In the genomic region with DNA sequence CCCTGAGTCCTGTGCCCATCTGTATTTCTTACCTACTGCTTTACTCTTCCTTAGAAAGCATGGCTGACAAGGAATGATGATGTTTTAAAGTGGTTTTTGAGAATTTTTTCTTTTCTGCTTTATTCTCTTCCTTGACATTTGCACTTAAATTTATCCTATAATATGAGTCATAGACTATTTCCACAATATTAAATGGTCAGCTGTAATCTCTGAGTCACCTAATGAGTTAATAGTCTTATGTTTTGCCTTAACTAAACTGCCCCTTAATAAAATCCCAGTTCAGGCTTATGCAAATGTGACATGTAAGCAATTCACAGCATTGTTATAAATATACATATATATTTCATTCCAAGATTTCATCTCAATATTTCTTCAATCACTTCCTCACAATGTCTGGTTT, we compare ENCODE assay signal across 26 cellular contexts. TPM values are rescaled to one million over a fixed set of nuclear protein-coding genes. Genes with fewer than 3 reads are reported as not detected.
DNase-seq lines count a peak whose midpoint lies in the region; TF ChIP-seq lines count a peak whose summit lies in the region.
"Had no signal": no experiment of that assay in that cellular context is flagged by ENCODE, and none has a peak within 500 bp of the region (broad histone marks: within the 10 kb centered on the region; RNA-seq: fewer than 3 reads in every experiment).

No MANE protein-coding gene starts in this region.

- peaks cover 57% of the 10 kb centered on the region for H3K4me1 Mint-ChIP-seq in mesothelial cell of epicardium

- no peaks in the 10 kb centered on the region for H3K4me1 ChIP-seq in OCI-LY7 (ENCODE audit: insufficient read depth, low read length, poor library complexity, severe bottlenecking)
- H3K4me1 ChIP-seq: BLaER1 had no signal

- no peaks in the 10 kb centered on the region for H3K27me3 Mint-ChIP-seq in mesothelial cell of epicardium (ENCODE audit: low read depth)

- no peaks in the 10 kb centered on the region for H3K79me2 ChIP-seq in OCI-LY7 (ENCODE audit: insufficient read depth, low read depth, low read length)

- no peaks in the 10 kb centered on the region for H3K9me3 Mint-ChIP-seq in mesothelial cell of epicardium

- no peak overlapping the region for H3K4me3 Mint-ChIP-seq in mesothelial cell of epicardium
- H3K4me3 Mint-ChIP-seq: activated CD8-positive, alpha-beta T cell treated with anti-CD3 and anti-CD28 coated beads, Interleukin-2, amount 10 ng/mL, durations not matched to agents 7 days and 5 days had no signal

- BruUV-seq in OCI-LY7 (replicated peaks; lab: Mats Ljungman, UMichigan): no TSS peak

- H3K27ac Mint-ChIP-seq in mesothelial cell of epicardium: peak overlapping the region; percentile 49
- H3K27ac Mint-ChIP-seq: activated CD8-positive, alpha-beta T cell treated with anti-CD3 and anti-CD28 coated beads, Interleukin-2, amount 10 ng/mL, durations not matched to agents 7 days and 5 days had no signal

- peak overlapping the region; percentile 22; the same call in 1 of the 2 replicates for H3K4me2 ChIP-seq in OCI-LY7 (ENCODE audit: low read length)
- H3K4me2 ChIP-seq: BLaER1 had no signal

- DNase-seq in EH (ENCODE audit: low read depth) (peak; percentile 64), OCI-LY7 (ENCODE audit: low spot score) (no peak), dermis blood vessel endothelial cell (peak; percentile 30), mesothelial cell of epicardium (ENCODE audit: low spot score in 2 of 2, unreplicated experiment in 2 of 2) (no peak), AG08395 (ENCODE audit: low spot score) (no peak), KG1 (lab: John Stamatoyannopoulos, UW) (no peak), SKM-1 (lab: John Stamatoyannopoulos, UW; ENCODE audit: unreplicated experiment) (no peak), activated gamma-delta T cell (lab: John Stamatoyannopoulos, UW) (no peak)
- DNase-seq: activated CD4-positive, CD25-positive, alpha-beta regulatory T cell; activated CD8-positive, alpha-beta T cell treated with anti-CD3 and anti-CD28 coated beads, Interleukin-2, amount 10 ng/mL, durations not matched to agents 7 days and 5 days; activated gamma-delta T cell treated with Interleukin-2 at 50 U/mL for 16 hours; COR-L47; DND-41; erythroblast; kidney glomerular epithelial cell; MG63; NCI-H1436; NCI-H2171 treated with DMSO at 0.1 percent for 48 hours; NCI-H524 treated with DMSO at 0.1 percent for 48 hours; occipital lobe; T1000; upper lobe of left lung had no signal

- H3K27ac ChIP-seq in OCI-LY7 (ENCODE audit: low read depth, low read length, poor library complexity, severe bottlenecking): no peak overlapping the region
- H3K27ac ChIP-seq: BLaER1, HL-60, right atrium auricular region, upper lobe of left lung had no signal

- H4K20me1 ChIP-seq in OCI-LY7 (ENCODE audit: insufficient read depth, low read length): no peaks in the 10 kb centered on the region
- H4K20me1 ChIP-seq: BLaER1 had no signal

- peaks cover 31% of the 10 kb centered on the region; the same call in 1 of the 2 replicates for H3K36me3 ChIP-seq in OCI-LY7 (ENCODE audit: insufficient read depth, low read length)
- H3K36me3 ChIP-seq: BLaER1, MG63 had no signal

- intact Hi-C loops in OCI-LY7 (cut with micrococcal nuclease; ENCODE audit: unreplicated experiment): no loop called here

- no peaks in the 10 kb centered on the region for H3K9me2 ChIP-seq in OCI-LY7 (ENCODE audit: insufficient read depth, low read length)

- no peak overlapping the region for H3K4me3 ChIP-seq in OCI-LY7 (ENCODE audit: low read depth, low read length, poor library complexity, severe bottlenecking)
- H3K4me3 ChIP-seq: BLaER1, lung, MG63, right atrium auricular region, upper lobe of left lung had no signal

- POLR2A ChIA-PET in OCI-LY7 (lab: Charles Lee): no interaction called here

- H3K9me3 ChIP-seq in OCI-LY7 (ENCODE audit: low read length): no peaks in the 10 kb centered on the region
- H3K9me3 ChIP-seq: BLaER1, MG63, right atrium auricular region, upper lobe of left lung had no signal

- H2AFZ ChIP-seq in OCI-LY7 (ENCODE audit: low read length): no peak overlapping the region

- peaks cover 55% of the 10 kb centered on the region for H3K36me3 Mint-ChIP-seq in mesothelial cell of epicardium

- CTCF ChIA-PET in OCI-LY7 (lab: Charles Lee; ENCODE audit: unreplicated experiment): no interaction called here

- TF ChIP-seq CTCF in OCI-LY7 (conservative IDR thresholded peaks at IDR 0.05; ENCODE audit: low read length): no peak
- TF ChIP-seq CTCF in mesothelial cell of epicardium (IDR thresholded peaks at IDR 0.05; ENCODE audit: unreplicated experiment): no peak

RNA-seq across cellular contexts. Expression of gene MEIS2, which starts 23.8 kb away (rescaled TPM):
- 31.7 and 35.8 TPM in 2 replicates for total RNA-seq in OCI-LY7 (2014; rRNA removed; shearing (Covaris generic))
- total RNA-seq in OCI-LY7 (2022) (31.0 and 32.6 TPM in 2 replicates), dermis blood vessel endothelial cell (12.9 and 13.8 TPM in 2 replicates), mesothelial cell of epicardium (377 to 397 TPM (median 379 TPM) in 3 replicates)
- total RNA-seq: activated CD8-positive, alpha-beta T cell treated with anti-CD3 and anti-CD28 coated beads, Interleukin-2, amount 10 ng/mL, durations not matched to agents 7 days and 5 days had no signal

Comparison
In these comparisons a context has a peak if more than half of its experiments do, and no peak if none do; other contexts are left out.
1. DNase-seq: peak in EH (single experiment) and dermis blood vessel endothelial cell (single experiment); none in OCI-LY7 (single experiment), mesothelial cell of epicardium (0 of 2), AG08395 (single experiment), KG1 (single experiment), SKM-1 (single experiment) and activated gamma-delta T cell (single experiment).
2. RNA of gene MEIS2, which starts 23.8 kb away (total RNA-seq): 377 to 397 TPM in mesothelial cell of epicardium; 31.0 to 35.8 TPM in OCI-LY7 and 12.9 to 13.8 TPM in dermis blood vessel endothelial cell; every median in the first group is over 10 times any median in the second.